ENCODE assay signal across 9 cellular contexts in genomic region chr2:173371023-173371422, GRCh38.
"Had no signal": no experiment of that assay in that cellular context is flagged by ENCODE, and none has a peak within 500 bp of the region (broad histone marks: within the 10 kb centered on the region; RNA-seq: fewer than 3 reads in every experiment).

No MANE protein-coding gene starts in this region.

- H3K27ac ChIP-seq: right atrium auricular region, vagina had no signal

- H3K4me3 Mint-ChIP-seq: brain, mesothelial cell of epicardium had no signal

- H3K4me1 ChIP-seq: right atrium auricular region, vagina had no signal

- H3K27me3 Mint-ChIP-seq: brain had no signal

- H3K27me3 ChIP-seq: right atrium auricular region, vagina had no signal

- H3K36me3 ChIP-seq: right atrium auricular region, vagina had no signal

- H3K9me3 ChIP-seq: right atrium auricular region, vagina had no signal

- H3K4me1 Mint-ChIP-seq: brain, mesothelial cell of epicardium had no signal

- DNase-seq: activated gamma-delta T cell treated with Interleukin-2 at 50 U/mL for 16 hours, amniotic stem cell, hypothalamus, posterior cingulate gyrus, small intestine had no signal

- H3K4me3 ChIP-seq: right atrium auricular region, vagina had no signal

- H3K9me3 Mint-ChIP-seq: brain had no signal
